15 cellular contexts compared by ENCODE assay signal in the genomic region with DNA sequence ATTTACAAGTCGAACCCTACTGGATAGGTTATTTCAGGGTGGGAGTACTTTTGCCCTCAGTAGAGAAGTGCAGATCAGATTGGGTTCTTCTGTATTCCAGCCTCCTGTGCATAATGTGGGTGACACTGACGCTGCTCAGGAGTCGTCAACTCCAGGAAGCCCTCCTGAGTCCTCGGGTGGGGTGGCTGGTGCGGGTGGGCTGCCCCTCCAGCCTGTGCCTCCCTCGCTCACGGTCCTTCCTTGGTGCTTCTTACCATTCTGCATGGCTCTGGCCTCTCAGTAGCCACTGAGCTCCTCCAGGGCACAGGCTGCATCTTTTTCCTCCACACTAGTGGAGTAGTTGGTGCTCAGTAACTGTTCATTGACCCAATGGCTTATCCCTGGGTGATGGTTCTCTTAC. TPM values are rescaled to one million over a fixed set of nuclear protein-coding genes. Genes with fewer than 3 reads are reported as not detected.
A peak's percentile ranks its signal among the peaks of the same experiment; 100 is the strongest.
DNase-seq lines count a peak whose midpoint lies in the region; ATAC-seq and TF ChIP-seq lines count a peak whose summit lies in the region.
"Had no signal": no experiment of that assay in that cellular context is flagged by ENCODE, and none has a peak within 500 bp of the region (broad histone marks: within the 10 kb centered on the region; RNA-seq: fewer than 3 reads in every experiment).

No MANE protein-coding gene starts in this region.

- TF ChIP-seq CTCF in osteocyte (IDR thresholded peaks at IDR 0.05) (no peak), upper lobe of right lung (IDR thresholded peaks at IDR 0.05) (no peak)

- DNase-seq in activated CD8-positive, alpha-beta memory T cell treated with anti-CD3 and anti-CD28 coated beads, Interleukin-2, amount 10 ng/mL, durations not matched to agents 7 days and 5 days, result peak; percentile 34
- peak; percentile 32 for DNase-seq in activated CD8-positive, alpha-beta memory T cell treated with anti-CD3 and anti-CD28 coated beads, Interleukin-2, amount 50 U/mL, for 48 hours
- DNase-seq in osteocyte (ENCODE audit: extremely low spot score, unreplicated experiment), result peak; percentile 76
- peak; percentile 22 for DNase-seq in upper lobe of right lung
- no peak for DNase-seq in Karpas-422
- DNase-seq: C1 segment of cervical spinal cord; CD4-positive, alpha-beta memory T cell; DMS153; DND-41; H9 had no signal

- H3K79me2 ChIP-seq in Karpas-422 (ENCODE audit: low read length), result no peaks in the 10 kb centered on the region

- no peaks in the 10 kb centered on the region for H3K36me3 Mint-ChIP-seq in activated CD8-positive, alpha-beta memory T cell treated with anti-CD3 and anti-CD28 coated beads, Interleukin-2, amount 10 ng/mL, durations not matched to agents 7 days and 5 days
- H3K36me3 Mint-ChIP-seq in osteocyte (ENCODE audit: unreplicated experiment), result no peaks in the 10 kb centered on the region
- H3K36me3 Mint-ChIP-seq: CD4-positive, alpha-beta memory T cell had no signal

- no peaks in the 10 kb centered on the region for H3K4me1 Mint-ChIP-seq in activated CD8-positive, alpha-beta memory T cell treated with anti-CD3 and anti-CD28 coated beads, Interleukin-2, amount 10 ng/mL, durations not matched to agents 7 days and 5 days
- peaks cover 7% of the 10 kb centered on the region for H3K4me1 Mint-ChIP-seq in osteocyte (ENCODE audit: unreplicated experiment)

- H3K27ac Mint-ChIP-seq in activated CD8-positive, alpha-beta memory T cell treated with anti-CD3 and anti-CD28 coated beads, Interleukin-2, amount 10 ng/mL, durations not matched to agents 7 days and 5 days, result no peak overlapping the region
- H3K27ac Mint-ChIP-seq in osteocyte (ENCODE audit: unreplicated experiment), result no peak overlapping the region
- H3K27ac Mint-ChIP-seq: GM23338, H9 had no signal

- H3K27me3 ChIP-seq in upper lobe of right lung, result peaks cover 41% of the 10 kb centered on the region
- H3K27me3 ChIP-seq in Karpas-422 (ENCODE audit: low read length), result no peaks in the 10 kb centered on the region

- H3K9me3 Mint-ChIP-seq in activated CD8-positive, alpha-beta memory T cell treated with anti-CD3 and anti-CD28 coated beads, Interleukin-2, amount 10 ng/mL, durations not matched to agents 7 days and 5 days (ENCODE audit: low read depth), result no peaks in the 10 kb centered on the region
- no peaks in the 10 kb centered on the region for H3K9me3 Mint-ChIP-seq in osteocyte (ENCODE audit: unreplicated experiment)
- H3K9me3 Mint-ChIP-seq: CD4-positive, alpha-beta memory T cell; GM23338; H9 had no signal

- H3K4me3 Mint-ChIP-seq in activated CD8-positive, alpha-beta memory T cell treated with anti-CD3 and anti-CD28 coated beads, Interleukin-2, amount 10 ng/mL, durations not matched to agents 7 days and 5 days, result no peak overlapping the region
- no peak overlapping the region for H3K4me3 Mint-ChIP-seq in osteocyte (ENCODE audit: unreplicated experiment)
- H3K4me3 Mint-ChIP-seq: CD4-positive, alpha-beta memory T cell; GM23338; H9 had no signal

- no peak overlapping the region for H2AFZ ChIP-seq in Karpas-422 (ENCODE audit: low read length)
- H2AFZ ChIP-seq: GM23338 had no signal

- H3K27ac ChIP-seq in upper lobe of right lung (no peak overlapping the region), Karpas-422 (ENCODE audit: low read length) (no peak overlapping the region)

- H3K4me1 ChIP-seq in upper lobe of right lung (peaks cover 10% of the 10 kb centered on the region), Karpas-422 (ENCODE audit: low read length) (no peaks in the 10 kb centered on the region)

- ATAC-seq in activated CD8-positive, alpha-beta memory T cell treated with anti-CD3 and anti-CD28 coated beads, Interleukin-2, amount 10 ng/mL, durations not matched to agents 7 days and 5 days, result no peak
- ATAC-seq in upper lobe of right lung (no peak), GM18867 (IDR thresholded peaks at IDR 0.05; ENCODE audit: unreplicated experiment) (no peak), GM18909 (IDR thresholded peaks at IDR 0.05; ENCODE audit: poor library complexity, unreplicated experiment) (no peak)
- ATAC-seq: GM23338, HCT116 had no signal

- H3K36me3 ChIP-seq in upper lobe of right lung, result no peaks in the 10 kb centered on the region
- no peaks in the 10 kb centered on the region for H3K36me3 ChIP-seq in Karpas-422 (ENCODE audit: insufficient read depth, low read length)

- intact Hi-C loops in upper lobe of right lung (cut with DNase I), result no loop called here

- H3K9me2 ChIP-seq in Karpas-422 (replicated peaks; ENCODE audit: insufficient read depth, low read length), result no peaks in the 10 kb centered on the region

- H4K20me1 ChIP-seq in Karpas-422 (ENCODE audit: insufficient read depth, low read depth, low read length), result no peaks in the 10 kb centered on the region

- CTCF ChIA-PET in activated CD8-positive, alpha-beta memory T cell treated with anti-CD3 and anti-CD28 coated beads, Interleukin-2, amount 10 ng/mL, durations not matched to agents 7 days and 5 days (lab: Charles Lee), result interaction anchor here (2.1 kb wide), 1 partner anchor 16 kb away, joined by 6 read pairs; no protein-coding TSS in a partner anchor

- H3K9ac ChIP-seq in Karpas-422 (ENCODE audit: low read length), result no peak overlapping the region

- H3K9me3 ChIP-seq in upper lobe of right lung, result no peaks in the 10 kb centered on the region
- no peaks in the 10 kb centered on the region for H3K9me3 ChIP-seq in Karpas-422 (ENCODE audit: low read length)
- H3K9me3 ChIP-seq: Caco-2 had no signal

- no peak overlapping the region for H3K4me3 ChIP-seq in upper lobe of right lung
- H3K4me3 ChIP-seq in Karpas-422 (ENCODE audit: low read length), result no peak overlapping the region
- H3K4me3 ChIP-seq: GM23338 had no signal

- peaks cover 37% of the 10 kb centered on the region for H3K27me3 Mint-ChIP-seq in activated CD8-positive, alpha-beta memory T cell treated with anti-CD3 and anti-CD28 coated beads, Interleukin-2, amount 10 ng/mL, durations not matched to agents 7 days and 5 days
- H3K27me3 Mint-ChIP-seq in osteocyte (ENCODE audit: unreplicated experiment), result peaks cover 65% of the 10 kb centered on the region

- no peak overlapping the region for H3K4me2 ChIP-seq in Karpas-422 (ENCODE audit: low read depth, low read length, poor library complexity, severe bottlenecking)
- H3K4me2 ChIP-seq: GM23338 had no signal

RNA-seq across cellular contexts. Expression of a gene that starts 4.3 kb away (rescaled TPM):
- total RNA-seq in activated CD8-positive, alpha-beta memory T cell treated with anti-CD3 and anti-CD28 coated beads, Interleukin-2, amount 10 ng/mL, durations not matched to agents 7 days and 5 days, result under 1 TPM; 0.16 to 0.61 TPM
- total RNA-seq in osteocyte, result not detected in 2 replicates
- total RNA-seq in upper lobe of right lung, result 10.9 TPM
- total RNA-seq in Karpas-422 (2014; rRNA removed; shearing (Covaris generic); ENCODE audit: low replicate concordance), result 0.47 and 2.1 TPM in 2 replicates
